In the genomic region with DNA sequence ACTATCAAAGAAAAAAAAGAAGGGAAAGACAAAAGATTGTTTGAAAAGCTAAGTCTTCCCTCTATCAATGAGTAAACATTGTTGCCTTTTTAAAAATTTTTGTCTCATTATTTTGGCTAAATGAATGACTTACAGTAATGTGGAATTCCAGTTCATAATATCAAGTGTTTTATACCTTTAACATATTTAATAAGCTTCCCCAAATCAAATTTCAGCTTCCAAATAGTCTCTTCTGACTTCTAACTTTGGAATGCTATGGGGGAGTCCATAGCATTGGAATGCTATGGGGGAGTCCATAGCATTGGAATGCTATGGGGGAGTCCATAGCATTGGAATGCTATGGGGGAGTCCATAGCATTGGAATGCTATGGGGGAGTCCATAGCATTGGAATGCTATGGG, we compare ENCODE assay signal across 9 cellular contexts. TPM values are rescaled to one million over a fixed set of nuclear protein-coding genes. Genes with fewer than 3 reads are reported as not detected.
DNase-seq lines count a peak whose midpoint lies in the region; ATAC-seq and TF ChIP-seq lines count a peak whose summit lies in the region.
"Not testable (repeated sequence)": the region's sequence is repeated elsewhere in the genome, so short reads cannot be mapped to it uniquely, and the experiment has no call there.
"Had no signal": no experiment of that assay in that cellular context is flagged by ENCODE, and none has a peak within 500 bp of the region (broad histone marks: within the 10 kb centered on the region; RNA-seq: fewer than 3 reads in every experiment).

No MANE protein-coding gene starts in this region.

- H3F3A ChIP-seq in GM23338 (replicated peaks; ENCODE audit: low read depth): not testable (repeated sequence)

- not testable (repeated sequence) for H2AFZ ChIP-seq in GM23338

- H3K9ac ChIP-seq in HUES48 (ENCODE audit: low read depth, low read length); mesendoderm (ENCODE audit: low read length): not testable (repeated sequence)

- H3K4me3 Mint-ChIP-seq in GM23338; chondrocyte (ENCODE audit: unreplicated experiment): not testable (repeated sequence)
- peak overlapping the region; percentile 45 for H3K4me3 Mint-ChIP-seq in HFFc6

- not testable (repeated sequence) for ATAC-seq in GM23338; RWPE2 (ENCODE audit: low read depth)

- H3K9me2 ChIP-seq in GM23338 (ENCODE audit: insufficient read depth): not testable (repeated sequence)

- H2BK15ac ChIP-seq in mesendoderm (replicated peaks; ENCODE audit: low read depth): not testable (repeated sequence)

- peaks cover 46% of the 10 kb centered on the region for H3K36me3 Mint-ChIP-seq in GM23338 (ENCODE audit: low read depth)
- peaks cover 20% of the 10 kb centered on the region for H3K36me3 Mint-ChIP-seq in HFFc6 (ENCODE audit: low read depth)
- not testable (repeated sequence) for H3K36me3 Mint-ChIP-seq in chondrocyte (ENCODE audit: low read depth)

- H3K56ac ChIP-seq in mesendoderm (ENCODE audit: low read length): not testable (repeated sequence)

- H3K4me1 Mint-ChIP-seq in GM23338: peaks cover 11% of the 10 kb centered on the region
- H3K4me1 Mint-ChIP-seq in HFFc6 (ENCODE audit: low read depth): peaks cover 51% of the 10 kb centered on the region
- peaks cover 34% of the 10 kb centered on the region for H3K4me1 Mint-ChIP-seq in chondrocyte (ENCODE audit: low read depth)

- H2AK5ac ChIP-seq in mesendoderm (ENCODE audit: low read length): not testable (repeated sequence)

- not testable (repeated sequence) for TF ChIP-seq CTCF in GM23338 (conservative IDR thresholded peaks at IDR 0.05; ENCODE audit: low read depth in 2 of 2); HFFc6 (IDR thresholded peaks at IDR 0.05); RWPE2 (IDR thresholded peaks at IDR 0.05; ENCODE audit: poor library complexity, severe bottlenecking); chondrocyte (IDR thresholded peaks at IDR 0.05)

- not testable (repeated sequence) for H3K79me1 ChIP-seq in mesendoderm (ENCODE audit: low read length)

- not testable (repeated sequence) for H3K4me3 ChIP-seq in GM23338; HUES48 (ENCODE audit: low read depth, low read length); RWPE2 (ENCODE audit: severe bottlenecking); mesendoderm (ENCODE audit: low read length)

- DNase-seq in EL: peak; percentile 46
- peak; percentile 38 for DNase-seq in GM23338 (ENCODE audit: low spot score)
- DNase-seq in HFFc6; RWPE2 (ENCODE audit: low spot score); chondrocyte (ENCODE audit: low spot score): not testable (repeated sequence)
- peak; percentile 53 for DNase-seq in NCI-H226
- DNase-seq in mesendoderm: peak; percentile 38

- H3K9me3 Mint-ChIP-seq in GM23338: peaks cover 24% of the 10 kb centered on the region
- not testable (repeated sequence) for H3K9me3 Mint-ChIP-seq in HFFc6; chondrocyte (ENCODE audit: low read depth)

- H3K4me2 ChIP-seq in GM23338; mesendoderm (ENCODE audit: low read length): not testable (repeated sequence)

- H3K23ac ChIP-seq in mesendoderm (ENCODE audit: low read length): not testable (repeated sequence)

- H3K27me3 Mint-ChIP-seq in GM23338 (ENCODE audit: insufficient read depth, low read depth, poor library complexity); HFFc6 (ENCODE audit: insufficient read depth); chondrocyte (ENCODE audit: low read depth): not testable (repeated sequence)

- not testable (repeated sequence) for H2BK120ac ChIP-seq in mesendoderm (ENCODE audit: low read depth, low read length)

- not testable (repeated sequence) for H4K8ac ChIP-seq in mesendoderm (ENCODE audit: low read depth, low read length)

- not testable (repeated sequence) for H3K36me3 ChIP-seq in GM23338 (ENCODE audit: insufficient read depth); HUES48 (ENCODE audit: control insufficient read depth, insufficient read depth, low read length); RWPE2 (ENCODE audit: low read depth); mesendoderm (ENCODE audit: control insufficient read depth, insufficient read depth, low read length)

- H3K4ac ChIP-seq in mesendoderm (ENCODE audit: low read depth, low read length): not testable (repeated sequence)

- not testable (repeated sequence) for H3K4me1 ChIP-seq in GM23338 (ENCODE audit: insufficient read depth); RWPE2 (ENCODE audit: insufficient read depth, poor library complexity, severe bottlenecking); mesendoderm (ENCODE audit: control insufficient read depth, low read depth, low read length)
- peaks cover 11% of the 10 kb centered on the region for H3K4me1 ChIP-seq in HUES48 (ENCODE audit: control insufficient read depth, insufficient read depth, low read length)

- H3K9me3 ChIP-seq in HUES48 (ENCODE audit: control insufficient read depth, insufficient read depth, low read length); RWPE2 (ENCODE audit: severe bottlenecking): not testable (repeated sequence)

- H3K27me3 ChIP-seq in GM23338 (ENCODE audit: insufficient read depth); HUES48 (ENCODE audit: control insufficient read depth, insufficient read depth, low read length); RWPE2 (ENCODE audit: insufficient read depth, poor library complexity, severe bottlenecking); mesendoderm (ENCODE audit: insufficient read depth, low read length, poor library complexity): not testable (repeated sequence)

- not testable (repeated sequence) for H2BK5ac ChIP-seq in mesendoderm (ENCODE audit: low read length)

- H4K20me1 ChIP-seq in GM23338 (replicated peaks; ENCODE audit: insufficient read depth): not testable (repeated sequence)

- H4K5ac ChIP-seq in mesendoderm (ENCODE audit: low read length): not testable (repeated sequence)

- peaks cover 12% of the 10 kb centered on the region for H3K79me2 ChIP-seq in GM23338 (replicated peaks; ENCODE audit: insufficient read depth)
- H3K79me2 ChIP-seq in mesendoderm (ENCODE audit: control insufficient read depth, insufficient read depth, low read length): not testable (repeated sequence)

- H3K27ac Mint-ChIP-seq in GM23338: not testable (repeated sequence)
- peak overlapping the region; percentile 38; the same call in 1 of the 2 replicates for H3K27ac Mint-ChIP-seq in HFFc6
- H3K27ac Mint-ChIP-seq in chondrocyte (ENCODE audit: unreplicated experiment): peak overlapping the region; percentile 8

- peak overlapping the region; percentile 56 for H3K27ac ChIP-seq in GM23338 (ENCODE audit: low read depth)
- H3K27ac ChIP-seq in HUES48 (ENCODE audit: low read depth, low read length): peak overlapping the region; percentile 44
- H3K27ac ChIP-seq in RWPE2 (ENCODE audit: poor library complexity, severe bottlenecking): peak overlapping the region; percentile 20
- not testable (repeated sequence) for H3K27ac ChIP-seq in mesendoderm (ENCODE audit: low read depth, low read length)

- H3K18ac ChIP-seq in mesendoderm (ENCODE audit: low read length): not testable (repeated sequence)

RNA-seq across cellular contexts. Expression of a gene that starts 44.6 kb away (rescaled TPM):
- total RNA-seq in GM23338 (2014; rRNA removed; shearing (Covaris generic)): 49.1 and 53.5 TPM in 2 replicates
- 20.2 and 25.6 TPM in 2 replicates for polyA plus RNA-seq in GM23338 (2016; fragmentation: Nextera tagmentation; extraction: Ambion mirVana)
- total RNA-seq in HFFc6 (2021; fragmentation: NEBNext Ultra II Directional; extraction: Animal tissue kit (Norgen Biotek cat#: 25700)): 10 to 100 TPM; 25.2 to 36.0 (median 30.7) TPM
- total RNA-seq in chondrocyte: 44.5 to 49.2 TPM (median 47.8 TPM) in 3 replicates
- 14.5 TPM for polyA plus RNA-seq in mesendoderm (2013, experiment 1 of 2)
- polyA plus RNA-seq in mesendoderm (2013, experiment 2 of 2): 15.3 TPM

RNA-seq across cellular contexts. Expression of a gene that starts 55.4 kb away (rescaled TPM):
- total RNA-seq in GM23338 (2014; rRNA removed; shearing (Covaris generic)): 73.4 and 75.8 TPM in 2 replicates
- 84.5 and 95.9 TPM in 2 replicates for polyA plus RNA-seq in GM23338 (2016; fragmentation: Nextera tagmentation; extraction: Ambion mirVana)
- total RNA-seq in HFFc6 (2021; fragmentation: NEBNext Ultra II Directional; extraction: Animal tissue kit (Norgen Biotek cat#: 25700)): 100 to 1,000 TPM; 219 to 346 (median 321) TPM
- 33.0 to 53.8 TPM (median 49.2 TPM) in 3 replicates for total RNA-seq in chondrocyte
- 12.6 TPM for polyA plus RNA-seq in mesendoderm (2013, experiment 1 of 2)
- polyA plus RNA-seq in mesendoderm (2013, experiment 2 of 2): 15.2 TPM
- polyA plus RNA-seq: CD4-positive, CD25-positive, alpha-beta regulatory T cell had no signal
